In genomic region chr18:36848609-36849008, GRCh38 we compare ENCODE assay signal across 33 cellular contexts.
"Had no signal": no experiment of that assay in that cellular context is flagged by ENCODE, and none has a peak within 500 bp of the region (broad histone marks: within the 10 kb centered on the region; RNA-seq: fewer than 3 reads in every experiment).

No MANE protein-coding gene starts in this region.

- H3K27me3 ChIP-seq: brain microvascular endothelial cell, dorsolateral prefrontal cortex, esophagus muscularis mucosa, foreskin keratinocyte, gastroesophageal sphincter, heart right ventricle had no signal

- H3K9me3 Mint-ChIP-seq: activated CD4-positive, alpha-beta T cell treated with anti-CD3 and anti-CD28 coated beads, Interleukin-2, amount 10 ng/mL, durations not matched to agents 24 days and 14 days had no signal

- H3K27me3 Mint-ChIP-seq: activated CD4-positive, alpha-beta memory T cell treated with anti-CD3 and anti-CD28 coated beads for 36 hours; activated CD4-positive, alpha-beta T cell treated with anti-CD3 and anti-CD28 coated beads for 36 hours; activated CD4-positive, alpha-beta T cell treated with anti-CD3 and anti-CD28 coated beads, Interleukin-2, amount 10 ng/mL, durations not matched to agents 24 days and 14 days; activated naive CD8-positive, alpha-beta T cell; activated T-helper 17 cell treated with anti-CD3 and anti-CD28 coated beads, Interleukin-2, amount 50 U/mL, for 72 hours; central memory CD8-positive, alpha-beta T cell; dendritic cell treated with granulocyte-macrophage colony-stimulating factor and Interleukin-4, amounts not matched to agents 40 ng/mL and 50 ng/mL, for 4 days; T-helper 17 cell had no signal

- H3K27ac Mint-ChIP-seq: activated CD4-positive, alpha-beta memory T cell treated with anti-CD3 and anti-CD28 coated beads for 36 hours; activated CD4-positive, alpha-beta T cell treated with anti-CD3 and anti-CD28 coated beads for 36 hours; activated CD4-positive, alpha-beta T cell treated with anti-CD3 and anti-CD28 coated beads, Interleukin-2, amount 10 ng/mL, durations not matched to agents 24 days and 14 days; activated naive CD8-positive, alpha-beta T cell; activated T-helper 17 cell treated with anti-CD3 and anti-CD28 coated beads, Interleukin-2, amount 50 U/mL, for 72 hours; dendritic cell treated with granulocyte-macrophage colony-stimulating factor and Interleukin-4, amounts not matched to agents 40 ng/mL and 50 ng/mL, for 4 days; endodermal cell; T-helper 17 cell; T-helper 2 cell treated with Interferon-gamma antibody and Interleukin-4, amounts not matched to agents 5 μg/mL and 100 μg/mL, for 36 hours had no signal

- ATAC-seq: activated CD4-positive, alpha-beta T cell treated with anti-CD3 and anti-CD28 coated beads for 36 hours; activated T-cell treated with anti-CD3 and anti-CD28 coated beads, Interleukin-2, amount 50 U/mL, for 4 hours; activated T-helper 17 cell treated with anti-CD3 and anti-CD28 coated beads, Interleukin-2, amount 50 U/mL, for 72 hours; foreskin keratinocyte; gastroesophageal sphincter; heart right ventricle; T-helper 17 cell had no signal

- H3K4me1 Mint-ChIP-seq: activated CD4-positive, alpha-beta T cell treated with anti-CD3 and anti-CD28 coated beads, Interleukin-2, amount 10 ng/mL, durations not matched to agents 24 days and 14 days; activated T-helper 17 cell treated with anti-CD3 and anti-CD28 coated beads, Interleukin-2, amount 50 U/mL, for 72 hours; central memory CD8-positive, alpha-beta T cell; endodermal cell had no signal

- H3K4me3 Mint-ChIP-seq: activated CD4-positive, alpha-beta memory T cell treated with anti-CD3 and anti-CD28 coated beads for 36 hours; activated CD4-positive, alpha-beta T cell treated with anti-CD3 and anti-CD28 coated beads for 36 hours; activated CD4-positive, alpha-beta T cell treated with anti-CD3 and anti-CD28 coated beads, Interleukin-2, amount 10 ng/mL, durations not matched to agents 24 days and 14 days; activated naive CD8-positive, alpha-beta T cell; activated T-cell treated with anti-CD3 and anti-CD28 coated beads, Interleukin-2, amount 50 U/mL, for 4 hours; activated T-helper 17 cell treated with anti-CD3 and anti-CD28 coated beads, Interleukin-2, amount 50 U/mL, for 72 hours; central memory CD8-positive, alpha-beta T cell; dendritic cell treated with granulocyte-macrophage colony-stimulating factor and Interleukin-4, amounts not matched to agents 40 ng/mL and 50 ng/mL, for 4 days; endodermal cell; T-helper 17 cell; T-helper 2 cell treated with Interferon-gamma antibody and Interleukin-4, amounts not matched to agents 5 μg/mL and 100 μg/mL, for 36 hours had no signal

- H3K4me1 ChIP-seq: esophagus muscularis mucosa, gastroesophageal sphincter had no signal

- FAIRE-seq: astrocyte, bronchial epithelial cell had no signal

- H3K9me3 ChIP-seq: esophagus muscularis mucosa had no signal

- DNase-seq: activated CD4-positive, alpha-beta memory T cell treated with anti-CD3 and anti-CD28 coated beads for 36 hours; activated CD4-positive, alpha-beta T cell treated with anti-CD3 and anti-CD28 coated beads for 36 hours; activated CD4-positive, alpha-beta T cell treated with anti-CD3 and anti-CD28 coated beads, Interleukin-2, amount 10 ng/mL, durations not matched to agents 24 days and 14 days; activated CD4-positive, CD25-positive, alpha-beta regulatory T cell; activated CD4-positive, CD25-positive, alpha-beta regulatory T cell treated with anti-CD3 and anti-CD28 coated beads, Interleukin-2, amount 50 U/mL, for 72 hours; activated CD8-positive, alpha-beta memory T cell treated with anti-CD3 and anti-CD28 coated beads for 24 hours; activated effector memory CD4-positive, alpha-beta T cell treated with Interleukin-2 at 50 U/mL for 16 hours; activated gamma-delta T cell treated with Interleukin-2 at 50 U/mL for 16 hours; activated naive CD4-positive, alpha-beta T cell treated with anti-CD3 and anti-CD28 coated beads, Interleukin-2, amount 50 U/mL, for 16 hours; activated naive CD4-positive, alpha-beta T cell treated with Interleukin-2 at 50 U/mL for 16 hours; activated T-cell treated with anti-CD3 and anti-CD28 coated beads, Interleukin-2, amount 50 U/mL, for 4 hours; amniotic stem cell; anterior cingulate cortex; brain microvascular endothelial cell; dorsolateral prefrontal cortex; effector memory CD4-positive, alpha-beta T cell; endodermal cell; erythroblast; foreskin keratinocyte; heart right ventricle; T-helper 1 cell; T-helper 17 cell; T1000 had no signal

- H3K27ac ChIP-seq: brain microvascular endothelial cell, coronary artery, dorsolateral prefrontal cortex, esophagus muscularis mucosa, foreskin keratinocyte, gastroesophageal sphincter, heart right ventricle had no signal

- H3K36me3 ChIP-seq: brain microvascular endothelial cell had no signal

- H3K4me3 ChIP-seq: coronary artery, dorsolateral prefrontal cortex, esophagus muscularis mucosa, gastroesophageal sphincter, heart right ventricle had no signal
